2 cellular contexts compared by ENCODE assay signal in the genomic region with DNA sequence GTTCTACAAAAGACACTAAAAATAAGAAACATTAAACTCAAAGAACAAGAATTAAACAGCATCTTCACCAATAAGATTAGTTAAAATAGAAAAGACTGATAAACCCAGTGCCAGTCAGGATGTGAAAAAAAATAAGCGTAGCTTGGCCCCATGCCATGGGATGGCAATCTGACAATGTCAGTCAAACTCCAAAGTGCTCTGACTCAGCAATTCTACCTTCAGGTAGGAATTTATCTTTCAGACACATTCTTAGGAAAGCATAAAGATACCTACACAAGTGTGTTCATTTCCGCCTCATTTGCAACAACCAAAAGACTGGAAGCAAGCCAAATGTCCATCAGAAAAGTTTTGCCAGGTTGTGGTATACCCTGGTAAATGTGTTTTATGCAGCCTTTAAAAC.
TF ChIP-seq lines count a peak whose summit lies in the region.

No MANE protein-coding gene starts in this region.

TF ChIP-seq in HEK293, 187 proteins besides CTCF, POLR2A, EP300 and RAD21 (continued from another document):
- TF ChIP-seq, protein P1, sequence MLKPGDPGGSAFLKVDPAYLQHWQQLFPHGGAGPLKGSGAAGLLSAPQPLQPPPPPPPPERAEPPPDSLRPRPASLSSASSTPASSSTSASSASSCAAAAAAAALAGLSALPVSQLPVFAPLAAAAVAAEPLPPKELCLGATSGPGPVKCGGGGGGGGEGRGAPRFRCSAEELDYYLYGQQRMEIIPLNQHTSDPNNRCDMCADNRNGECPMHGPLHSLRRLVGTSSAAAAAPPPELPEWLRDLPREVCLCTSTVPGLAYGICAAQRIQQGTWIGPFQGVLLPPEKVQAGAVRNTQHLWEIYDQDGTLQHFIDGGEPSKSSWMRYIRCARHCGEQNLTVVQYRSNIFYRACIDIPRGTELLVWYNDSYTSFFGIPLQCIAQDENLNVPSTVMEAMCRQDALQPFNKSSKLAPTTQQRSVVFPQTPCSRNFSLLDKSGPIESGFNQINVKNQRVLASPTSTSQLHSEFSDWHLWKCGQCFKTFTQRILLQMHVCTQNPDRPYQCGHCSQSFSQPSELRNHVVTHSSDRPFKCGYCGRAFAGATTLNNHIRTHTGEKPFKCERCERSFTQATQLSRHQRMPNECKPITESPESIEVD (tag by site-specific recombination; IDR thresholded peaks at IDR 0.05), result peak; percentile 40; the same call in 1 of the 2 replicates
- TF ChIP-seq SALL2 (tag by site-specific recombination; IDR thresholded peaks at IDR 0.05; ENCODE audit: borderline replicate concordance) (no peak), MEIS1 (CRISPR knock-in tag; IDR thresholded peaks at IDR 0.05; ENCODE audit: borderline replicate concordance) (peak; percentile 100), ZNF157 (tag by site-specific recombination; IDR thresholded peaks at IDR 0.05) (no peak), ZNF16 (tag by site-specific recombination; IDR thresholded peaks at IDR 0.05; ENCODE audit: low read depth) (no peak)

TF ChIP-seq in HEK293T, 16 proteins besides CTCF, POLR2A, EP300 and RAD21 (continued from another document):
- TF ChIP-seq FOXK2 (IDR thresholded peaks at IDR 0.05), result no peak
- no peak for TF ChIP-seq TARDBP (IDR thresholded peaks at IDR 0.05)
